Comparison of ENCODE assay signal across 8 cellular contexts in the genomic region with DNA sequence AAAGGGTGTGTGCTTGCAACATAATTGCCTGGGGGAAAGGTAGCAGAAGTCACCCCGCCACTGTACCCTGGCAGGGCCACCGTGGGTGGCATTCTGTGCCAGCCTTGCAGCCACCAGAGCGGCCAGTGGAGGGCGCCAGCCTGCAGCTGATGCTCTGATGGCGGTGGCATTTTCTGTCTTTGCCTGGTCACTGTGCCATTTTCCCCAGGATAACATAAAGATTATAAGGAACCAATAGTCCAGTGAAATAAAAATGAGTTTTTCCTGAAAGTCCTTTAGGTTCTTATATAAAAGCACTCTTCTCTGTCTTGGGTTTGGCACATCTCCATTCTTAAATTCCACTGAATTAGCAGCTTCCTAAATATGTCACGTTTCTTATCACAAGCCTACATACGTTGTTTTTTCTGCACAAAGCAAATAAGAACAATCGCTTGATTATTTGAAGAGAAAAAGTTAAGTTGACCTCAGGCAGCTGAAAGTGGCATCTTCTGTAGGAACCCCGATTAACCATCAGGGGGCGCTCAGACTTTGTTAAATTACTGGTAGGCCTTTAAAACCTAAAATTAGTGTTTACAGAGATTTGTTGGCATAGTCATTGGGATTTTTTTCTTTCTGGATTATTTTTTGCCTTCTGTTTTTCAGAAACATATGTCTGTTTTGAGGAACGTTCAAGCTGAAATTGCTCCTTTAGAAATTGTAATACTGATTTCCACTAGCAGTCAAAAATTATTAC.
A peak's percentile ranks its signal among the peaks of the same experiment; 100 is the strongest.
DNase-seq lines count a peak whose midpoint lies in the region; ATAC-seq and TF ChIP-seq lines count a peak whose summit lies in the region.

No MANE protein-coding gene starts in this region.

- no peaks in the 10 kb centered on the region for H3K27me3 ChIP-seq in Caco-2 (replicated peaks; ENCODE audit: control insufficient read depth, insufficient read depth, low read length)

- in situ Hi-C loops in T47D (cut with HindIII; ENCODE audit: low pct_unique_long_range_greater_than_20kb, low sequenced_read_pairs), result no loop called here

- TF ChIP-seq CTCF in Caco-2 (IDR thresholded peaks at IDR 0.05; ENCODE audit: insufficient read depth in 1 of 2, low read depth in 1 of 2, low read length in 1 of 2, severe bottlenecking in 1 of 2, unreplicated experiment in 1 of 2) (peak; percentile 70 to 87), VCaP (conservative IDR thresholded peaks at IDR 0.05) (peak; percentile 99)

- no peaks in the 10 kb centered on the region; the same call in 1 of the 2 replicates for H3K36me3 ChIP-seq in Caco-2 (ENCODE audit: control insufficient read depth, insufficient read depth, low read length)

- BruUV-seq in Caco-2 (replicated peaks; lab: Mats Ljungman, UMichigan), result no TSS peak

- POLR2A ChIA-PET in Caco-2 (lab: Charles Lee), result no interaction called here

- CTCF ChIA-PET in Caco-2 (lab: Charles Lee), result interaction anchor here (0.5 to 3.0 kb wide), 7 partner anchors 10 to 399 kb away, joined by 3 to 34 read pairs (median 4); no protein-coding TSS in a partner anchor

- H3K36me3 Mint-ChIP-seq in Caco-2 (ENCODE audit: insufficient read depth, unreplicated experiment), result no peaks in the 10 kb centered on the region

- H3K4me3 Mint-ChIP-seq in Caco-2 (ENCODE audit: unreplicated experiment), result no peak overlapping the region

- intact Hi-C loops in Caco-2 (cut with micrococcal nuclease; ENCODE audit: unreplicated experiment), result loop anchor here (1.0 to 2.0 kb wide), 3 partner anchors 269 to 399 kb away; no protein-coding TSS in a partner anchor

- H3K4me1 ChIP-seq in Caco-2, result no peaks in the 10 kb centered on the region

- peak overlapping the region; percentile 64 for H3K27ac ChIP-seq in VCaP

- H3K9me3 Mint-ChIP-seq in Caco-2 (ENCODE audit: unreplicated experiment), result no peaks in the 10 kb centered on the region

- H3K27ac Mint-ChIP-seq in Caco-2 (ENCODE audit: unreplicated experiment), result no peak overlapping the region

- no peaks in the 10 kb centered on the region for H3K4me1 Mint-ChIP-seq in Caco-2 (ENCODE audit: low read depth, unreplicated experiment)

- no peaks in the 10 kb centered on the region for H3K9me3 ChIP-seq in Caco-2

- no peaks in the 10 kb centered on the region for H3K27me3 Mint-ChIP-seq in Caco-2 (ENCODE audit: insufficient read depth, unreplicated experiment)

- no peak for ATAC-seq in GM19397 (IDR thresholded peaks at IDR 0.05; ENCODE audit: unreplicated experiment)

- peak; percentile 60 to 75 for DNase-seq in Caco-2
- DNase-seq in HCEC 1CT, result peak; percentile 64
- peak; percentile 77 for DNase-seq in NCI-H2196 (lab: John Stamatoyannopoulos, UW; ENCODE audit: unreplicated experiment)
- peak; percentile 19 to 87 for DNase-seq in T47D (ENCODE audit: low read depth in 1 of 2, low spot score in 1 of 2)
- peak; percentile 60 for DNase-seq in iris pigment epithelial cell (ENCODE audit: low read depth)
- peak; percentile 45 to 52 for DNase-seq in stimulated activated CD4-positive, alpha-beta T cell treated with anti-CD3 and anti-CD28 coated beads, Interleukin-15, amount 100 ng/mL, for 48 hours (ENCODE audit: low read depth in 2 of 2)

- no peak overlapping the region for H3K4me3 ChIP-seq in Caco-2 (ENCODE audit: low read depth, low read length)
